Comparison of ENCODE assay signal across 9 cellular contexts in genomic region chr10:104328636-104328915, GRCh38. TPM values are rescaled to one million over a fixed set of nuclear protein-coding genes. Genes with fewer than 3 reads are reported as not detected.
DNase-seq lines count a peak whose midpoint lies in the region; ATAC-seq, FAIRE-seq and TF ChIP-seq lines count a peak whose summit lies in the region.
"Had no signal": no experiment of that assay in that cellular context is flagged by ENCODE, and none has a peak within 500 bp of the region (broad histone marks: within the 10 kb centered on the region; RNA-seq: fewer than 3 reads in every experiment).

No MANE protein-coding gene starts in this region.

- no peak for DNase-seq in A673 (ENCODE audit: low spot score)
- DNase-seq in MCF 10A (ENCODE audit: unreplicated experiment) = no peak
- no peak for DNase-seq in ACHN
- DNase-seq in ureter (ENCODE audit: low spot score) = no peak
- DNase-seq in GM12892 (ENCODE audit: insufficient read length) = no peak
- DNase-seq: NCI-H446 had no signal

- H3K4me3 ChIP-seq in A673 (ENCODE audit: low read depth, low read length, poor library complexity, severe bottlenecking) (peak overlapping the region; percentile 29), mucosa of rectum (ENCODE audit: low read length in 2 of 2) (peak overlapping the region in 1 of 2 donors; percentile 49)

- H3K27ac Mint-ChIP-seq in MCF 10A (ENCODE audit: low read depth, unreplicated experiment) = peak overlapping the region; percentile 95

- no peak for TF ChIP-seq CTCF in A673 (conservative IDR thresholded peaks at IDR 0.05; ENCODE audit: low read depth, low read length)
- TF ChIP-seq CTCF in MCF 10A (IDR thresholded peaks at IDR 0.05; ENCODE audit: unreplicated experiment) = no peak

- peak overlapping the region; percentile 64 for H3K4me3 Mint-ChIP-seq in MCF 10A (ENCODE audit: unreplicated experiment)

- H3K27me3 Mint-ChIP-seq in MCF 10A (ENCODE audit: insufficient read depth, unreplicated experiment) = no peaks in the 10 kb centered on the region

- BruUV-seq in A673 (replicated peaks; lab: Mats Ljungman, UMichigan) (no TSS peak), MCF 10A (replicated peaks; lab: Mats Ljungman, UMichigan) (TSS peak; percentile 50)

- peaks cover 9% of the 10 kb centered on the region for H3K36me3 Mint-ChIP-seq in MCF 10A (ENCODE audit: insufficient read depth, unreplicated experiment)

- intact Hi-C loops in A673 (cut with micrococcal nuclease; ENCODE audit: unreplicated experiment) = no loop called here
- intact Hi-C loops in MCF 10A (cut with micrococcal nuclease) = loop anchor here (2.0 kb wide), 1 partner anchor 28 kb away; no protein-coding TSS in a partner anchor

- H3K27me3 ChIP-seq in A673 (replicated peaks; ENCODE audit: insufficient read depth, low read depth, low read length, poor library complexity) = no peaks in the 10 kb centered on the region
- H3K27me3 ChIP-seq in mucosa of rectum (ENCODE audit: control insufficient read depth in 2 of 2, insufficient read depth in 2 of 2, low read length in 2 of 2) = no peaks in the 10 kb centered on the region

- no peak for FAIRE-seq in GM12892 (lab: Jason Lieb, UNC)

- H3K9me3 ChIP-seq in A673 (ENCODE audit: low read depth, low read length, poor library complexity, severe bottlenecking) (no peaks in the 10 kb centered on the region), mucosa of rectum (ENCODE audit: control insufficient read depth in 2 of 2, low read length in 2 of 2) (no peaks in the 10 kb centered on the region)

- H3K27ac ChIP-seq in A673 (ENCODE audit: low read depth, low read length, poor library complexity, severe bottlenecking) (peak overlapping the region; percentile 81), mucosa of rectum (ENCODE audit: low read depth in 2 of 2, low read length in 2 of 2) (peak overlapping the region; percentile 59 to 62)

- ATAC-seq in HG02981 (IDR thresholded peaks at IDR 0.05; ENCODE audit: unreplicated experiment) (peak; percentile 15), GM21825 (IDR thresholded peaks at IDR 0.05; ENCODE audit: unreplicated experiment) (no peak)

- peak overlapping the region; percentile 24 to 48 for H3K9ac ChIP-seq in mucosa of rectum (ENCODE audit: low read depth in 1 of 2, low read length in 2 of 2)

- H3K4me1 Mint-ChIP-seq in MCF 10A (ENCODE audit: insufficient read depth, unreplicated experiment) = peaks cover 79% of the 10 kb centered on the region

- no peaks in the 10 kb centered on the region for H3K9me3 Mint-ChIP-seq in MCF 10A (ENCODE audit: unreplicated experiment)

- POLR2A ChIA-PET in A673 (lab: Charles Lee; ENCODE audit: low non-redundant PET) = no interaction called here
- POLR2A ChIA-PET in MCF 10A (lab: Yijun Ruan, JAX) = interaction anchor here (0.8 to 5.8 kb wide), 10 partner anchors 8 to 420 kb away, joined by 3 to 124 read pairs (median 20); partner anchors contain the start of genes GSTO2 and ITPRIP

- in situ Hi-C loops in ACHN (cut with HindIII; ENCODE audit: low pct_ligation_motif_present, low pct_unique_long_range_greater_than_20kb, low sequenced_read_pairs) = no loop called here

- TF ChIP-seq POLR2A in GM12892 (IDR thresholded peaks at IDR 0.05; ENCODE audit: low read depth, low read length) = no peak

- peaks cover 83% of the 10 kb centered on the region for H3K4me1 ChIP-seq in A673 (ENCODE audit: insufficient read depth, low read length, poor library complexity, severe bottlenecking)
- H3K4me1 ChIP-seq in mucosa of rectum (ENCODE audit: control insufficient read depth in 2 of 2, insufficient read depth in 2 of 2, low read length in 2 of 2) = peaks cover 55 to 57% of the 10 kb centered on the region in 2 donors

- CTCF ChIA-PET in A673 (lab: Charles Lee) (no interaction called here), MCF 10A (lab: Yijun Ruan, JAX) (interaction anchor here (0.8 to 10.5 kb wide), 5 partner anchors 9 to 36 kb away, joined by 3 to 79 read pairs (median 16); no protein-coding TSS in a partner anchor)

- H3K36me3 ChIP-seq in A673 (ENCODE audit: insufficient read depth, low read length, poor library complexity, severe bottlenecking) = no peaks in the 10 kb centered on the region
- H3K36me3 ChIP-seq in mucosa of rectum (ENCODE audit: control insufficient read depth in 2 of 2, insufficient read depth in 2 of 2, low read length in 2 of 2) = no peaks in the 10 kb centered on the region

RNA-seq across cellular contexts. Expression of gene ITPRIP, which starts 9.7 kb away (rescaled TPM):
- total RNA-seq in A673 (2021) = 23.1 and 24.8 TPM in 2 replicates
- total RNA-seq in MCF 10A (2022) = 29.4 and 29.8 TPM in 2 replicates
- 18.3 TPM for total RNA-seq in ureter
- polyA plus RNA-seq in GM12892 (2012; ENCODE audit: missing spikeins) = 2.7 TPM

RNA-seq across cellular contexts. Expression of gene CFAP58, which starts 25.1 kb away (rescaled TPM):
- total RNA-seq in A673 (2021) = 0.17 and 0.52 TPM in 2 replicates
- total RNA-seq in MCF 10A (2022) = 0.89 and 1.1 TPM in 2 replicates
- 0.55 TPM for total RNA-seq in ureter
- polyA plus RNA-seq in GM12892 (2012; ENCODE audit: missing spikeins) = 0.19 TPM

RNA-seq across cellular contexts. Expression of gene GSTO2, which starts 59.6 kb away (rescaled TPM):
- total RNA-seq in A673 (2021) = 0.26 and 1.4 TPM in 2 replicates
- 33.8 and 40.9 TPM in 2 replicates for total RNA-seq in MCF 10A (2022)
- total RNA-seq in ureter = 47.0 TPM
- polyA plus RNA-seq in GM12892 (2012; ENCODE audit: missing spikeins) = 1.2 TPM

Comparison
In these comparisons a context has a peak if more than half of its experiments do, and no peak if none do; other contexts are left out.
1. RNA of gene GSTO2, which starts 59.6 kb away (total RNA-seq): 47.0 TPM in ureter (single experiment) and 33.8 to 40.9 TPM in MCF 10A; 0.26 to 1.4 TPM in A673; every median in the first group is over 10 times any median in the second.